Comparison of ENCODE assay signal across 8 cellular contexts in genomic region chr1:100440075-100440809, GRCh38.
DNase-seq lines count a peak whose midpoint lies in the region; ATAC-seq and TF ChIP-seq lines count a peak whose summit lies in the region.

No MANE protein-coding gene starts in this region.

- intact Hi-C loops in heart left ventricle (cut with DNase I): loop anchor here in 6 of 10 donors (5.0 to 10.0 kb wide), 4 partner anchors 83 to 155 kb away; partner anchors contain the start of gene CDC14A (in 5 of the 6)
- intact Hi-C loops in Right ventricle myocardium inferior (cut with DNase I): loop anchor here (5.0 kb wide), 1 partner anchor 88 kb away; the partner anchor contains the start of gene CDC14A
- intact Hi-C loops in stomach (cut with DNase I; ENCODE audit: low total_unique reads): no loop called here

- no peaks in the 10 kb centered on the region for H3K27me3 ChIP-seq in heart left ventricle
- H3K27me3 ChIP-seq in stomach: no peaks in the 10 kb centered on the region
- H3K27me3 ChIP-seq in brain microvascular endothelial cell (replicated peaks): no peaks in the 10 kb centered on the region

- ATAC-seq in heart left ventricle (peak; percentile 71 to 88 (median 80)), Right ventricle myocardium inferior (no peak), memory B cell (ENCODE audit: low read depth) (peak; percentile 51), HG03457 (IDR thresholded peaks at IDR 0.05; ENCODE audit: unreplicated experiment) (no peak)

- H3K4me3 Mint-ChIP-seq in memory B cell: no peak overlapping the region

- H3K9me3 Mint-ChIP-seq in memory B cell: no peaks in the 10 kb centered on the region

- TF ChIP-seq EP300 in stomach (IDR thresholded peaks at IDR 0.05): no peak

- peaks cover 12% of the 10 kb centered on the region for H3K36me3 Mint-ChIP-seq in memory B cell

- in situ Hi-C loops in brain microvascular endothelial cell (cut with HindIII; ENCODE audit: low pct_ligation_motif_present, low sequenced_read_pairs): no loop called here

- H3K27ac ChIP-seq in heart left ventricle (peak overlapping the region in 7 of 12 donors; percentile 15 to 56 (median 45)), stomach (peak overlapping the region; percentile 17 to 81 (median 56)), brain microvascular endothelial cell (no peak overlapping the region)

- H3K27me3 Mint-ChIP-seq in memory B cell: no peaks in the 10 kb centered on the region

- H3K4me1 ChIP-seq in heart left ventricle (peaks cover 0 to 60% (median 9%) of the 10 kb centered on the region in 12 donors), stomach (peaks cover 13 to 28% (median 17%) of the 10 kb centered on the region in 4 donors)

- H3K36me3 ChIP-seq in heart left ventricle (peaks cover 0 to 3% (median 0%) of the 10 kb centered on the region in 9 donors), stomach (peaks cover 0 to 5% (median 2%) of the 10 kb centered on the region in 4 donors), brain microvascular endothelial cell (replicated peaks) (no peaks in the 10 kb centered on the region)

- H3K27ac Mint-ChIP-seq in memory B cell: peak overlapping the region; percentile 79

- no peaks in the 10 kb centered on the region for H3K9me3 ChIP-seq in heart left ventricle
- H3K9me3 ChIP-seq in stomach: no peaks in the 10 kb centered on the region

- no peak for TF ChIP-seq CTCF in heart left ventricle (IDR thresholded peaks at IDR 0.05)
- TF ChIP-seq CTCF in stomach (IDR thresholded peaks at IDR 0.05): no peak
- TF ChIP-seq CTCF in brain microvascular endothelial cell (IDR thresholded peaks at IDR 0.05; ENCODE audit: low read depth, low read length, missing control alignments): no peak

- DNase-seq in heart left ventricle (peak in 1 of 5 donors; percentile 17), Right ventricle myocardium inferior (ENCODE audit: missing footprints) (no peak), memory B cell (ENCODE audit: low spot score in 2 of 2) (no peak), stomach (peak; percentile 30), NCI-H1105 (lab: John Stamatoyannopoulos, UW) (no peak), brain microvascular endothelial cell (no peak)
- DNase-seq in activated CD8-positive, alpha-beta memory T cell treated with anti-CD3 and anti-CD28 coated beads, Interleukin-2, amount 50 U/mL, for 1 hour (ENCODE audit: extremely low read depth): peak; percentile 43

- 54 to 59% (median 56%) methylated on average over 4 of the region's 4 CpGs for WGBS in heart left ventricle, 4 donors
- 17 to 47% (median 30%) methylated on average over 4 of the region's 4 CpGs for WGBS in stomach, 5 donors

- H3K4me3 ChIP-seq in heart left ventricle (no peak overlapping the region), stomach (no peak overlapping the region), brain microvascular endothelial cell (ENCODE audit: low read depth, low read length) (no peak overlapping the region)

- peaks cover 16% of the 10 kb centered on the region for H3K4me1 Mint-ChIP-seq in memory B cell

- no peak for TF ChIP-seq POLR2A in heart left ventricle (IDR thresholded peaks at IDR 0.05)
- TF ChIP-seq POLR2A in stomach (IDR thresholded peaks at IDR 0.05): no peak

Comparison
In these comparisons a context has a peak if more than half of its experiments do, and no peak if none do; other contexts are left out.
1. ATAC-seq: peak in heart left ventricle (4 of 4) and memory B cell (single experiment); none in Right ventricle myocardium inferior (single experiment) and HG03457 (single experiment).
2. DNase-seq: peak in activated CD8-positive, alpha-beta memory T cell treated with anti-CD3 and anti-CD28 coated beads, Interleukin-2, amount 50 U/mL, for 1 hour (single experiment) and stomach (single experiment); none in Right ventricle myocardium inferior (single experiment), memory B cell (0 of 2), NCI-H1105 (single experiment) and brain microvascular endothelial cell (single experiment).